8 cellular contexts compared by ENCODE assay signal in the genomic region with DNA sequence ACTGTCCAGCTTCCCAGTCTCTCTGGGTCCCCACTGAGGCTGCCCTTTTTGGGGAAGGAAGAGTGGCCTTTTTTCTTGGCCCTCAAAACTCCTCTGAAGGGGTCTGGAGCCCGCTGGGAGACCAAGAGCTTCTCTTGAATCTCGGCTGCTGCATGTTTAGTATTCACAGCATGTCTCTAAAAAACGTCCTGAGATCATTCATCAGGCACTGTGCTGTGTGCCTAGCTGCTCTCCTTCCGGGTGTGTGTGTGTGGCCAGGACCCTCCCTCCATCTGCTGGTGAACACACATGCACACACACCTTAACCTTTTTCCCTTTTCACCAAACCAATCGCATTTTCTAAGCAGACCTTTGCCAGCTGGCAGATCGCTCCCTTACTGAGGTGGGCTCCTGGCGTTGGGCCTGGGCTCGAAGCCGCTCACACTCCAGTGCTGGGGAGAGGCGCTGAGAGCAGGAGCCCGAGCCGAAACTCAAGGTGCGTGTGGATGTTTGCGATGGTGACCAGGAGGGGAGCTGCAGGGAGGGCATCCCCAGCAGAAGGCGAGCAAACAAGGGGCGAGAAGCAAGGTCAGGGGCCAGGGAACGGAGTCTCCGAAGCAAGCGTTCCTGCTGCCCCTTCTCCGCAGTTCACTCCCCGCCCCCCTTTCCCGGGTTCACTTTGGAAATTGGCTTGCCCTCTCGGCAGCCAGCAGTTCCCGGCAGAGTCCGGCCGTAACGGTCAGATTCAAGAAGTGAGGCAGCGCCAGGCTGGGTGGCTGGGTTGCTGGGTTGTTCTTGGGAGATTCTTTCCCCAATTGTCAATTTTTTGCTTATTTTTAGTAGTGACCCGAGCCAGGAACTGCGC. TPM values are rescaled to one million over a fixed set of nuclear protein-coding genes. Genes with fewer than 3 reads are reported as not detected.
DNase-seq lines count a peak whose midpoint lies in the region; ATAC-seq, FAIRE-seq and TF ChIP-seq lines count a peak whose summit lies in the region.

No MANE protein-coding gene starts in this region.

- H3K27ac ChIP-seq in SU-DHL-6 (ENCODE audit: low read depth, low read length) (no peak overlapping the region), hepatocyte (no peak overlapping the region), spleen (no peak overlapping the region)

- peak; percentile 43 for DNase-seq in 8988T
- DNase-seq in GM12865 (ENCODE audit: low read depth) = peak; percentile 8
- DNase-seq in hepatocyte (ENCODE audit: low spot score) = peak; percentile 34
- DNase-seq in spleen = no peak
- no peak for DNase-seq in cerebellar nuclear complex (lab: John Stamatoyannopoulos, UW)
- no peak for DNase-seq in frontal cortex (ENCODE audit: low spot score in 2 of 2)

- FAIRE-seq in frontal cortex (lab: Jason Lieb, UNC) = no peak

- H3K27me3 ChIP-seq in SU-DHL-6 (ENCODE audit: low read length) = no peaks in the 10 kb centered on the region
- H3K27me3 ChIP-seq in hepatocyte = peaks cover 73% of the 10 kb centered on the region
- peaks cover 0 to 85% (median 36%) of the 10 kb centered on the region in 7 donors for H3K27me3 ChIP-seq in spleen (replicated peaks in 1 of 7)

- H3K79me2 ChIP-seq in SU-DHL-6 (ENCODE audit: insufficient read depth, low read length) (no peaks in the 10 kb centered on the region), hepatocyte (no peaks in the 10 kb centered on the region)

- H3K36me3 ChIP-seq in SU-DHL-6 (ENCODE audit: low read length) (no peaks in the 10 kb centered on the region), hepatocyte (replicated peaks; ENCODE audit: insufficient read depth, low read depth) (no peaks in the 10 kb centered on the region), spleen (no peaks in the 10 kb centered on the region)

- intact Hi-C loops in spleen (cut with DNase I; ENCODE audit: low total_unique reads) = no loop called here

- H3K4me3 ChIP-seq in GM12865 (ENCODE audit: low read depth, low read length) = peak overlapping the region; percentile 35
- H3K4me3 ChIP-seq in SU-DHL-6 (ENCODE audit: insufficient read depth, low read length, poor library complexity, severe bottlenecking) = no peak overlapping the region
- H3K4me3 ChIP-seq in hepatocyte = peak overlapping the region; percentile 8
- peak overlapping the region in 7 of 8 donors; percentile 7 to 69 (median 31) for H3K4me3 ChIP-seq in spleen

- H2AFZ ChIP-seq in SU-DHL-6 (ENCODE audit: low read depth, low read length, severe bottlenecking) = no peak overlapping the region
- peak overlapping the region; percentile 5 for H2AFZ ChIP-seq in hepatocyte

- H3K4me2 ChIP-seq in SU-DHL-6 (ENCODE audit: low read depth, low read length, poor library complexity, severe bottlenecking) (peak overlapping the region; percentile 41), hepatocyte (peak overlapping the region; percentile 81)

- H3K9me3 ChIP-seq in SU-DHL-6 (ENCODE audit: insufficient read depth, low read length) (no peaks in the 10 kb centered on the region), hepatocyte (ENCODE audit: low read depth) (no peaks in the 10 kb centered on the region), spleen (no peaks in the 10 kb centered on the region)

- H3K9me2 ChIP-seq in SU-DHL-6 (replicated peaks; ENCODE audit: insufficient read depth, low read length) (no peaks in the 10 kb centered on the region), hepatocyte (replicated peaks; ENCODE audit: insufficient read depth) (no peaks in the 10 kb centered on the region)

- 12% methylated on average over 29 of the region's 30 CpGs for WGBS in hepatocyte (ENCODE audit: low lambda C conversion rate, missing lambda C conversion rate)
- 1 to 41% (median 6%) methylated on average over 21 to 30 of the region's 30 CpGs for WGBS in spleen, 5 donors

- peak overlapping the region; percentile 28; the same call in 1 of the 2 replicates for H3K9ac ChIP-seq in SU-DHL-6 (ENCODE audit: low read length)

- H3K4me1 ChIP-seq in hepatocyte (ENCODE audit: insufficient read depth) = no peaks in the 10 kb centered on the region
- peaks cover 0 to 24% (median 7%) of the 10 kb centered on the region in 6 donors for H3K4me1 ChIP-seq in spleen

- TF ChIP-seq CTCF in GM12865 (IDR thresholded peaks at IDR 0.05; ENCODE audit: insufficient read depth, low read depth, low read length, missing control alignments) (no peak), SU-DHL-6 (IDR thresholded peaks at IDR 0.05; ENCODE audit: insufficient read depth, low read length, poor library complexity, severe bottlenecking) (no peak), hepatocyte (IDR thresholded peaks at IDR 0.05; ENCODE audit: poor library complexity) (peak; percentile 11), spleen (IDR thresholded peaks at IDR 0.05 in 8 of 11, conservative IDR thresholded peaks at IDR 0.05 in 3 of 11) (no peak)

- no peak for TF ChIP-seq POLR2A in spleen (IDR thresholded peaks at IDR 0.05)

- ATAC-seq in GM19452 (IDR thresholded peaks at IDR 0.05; ENCODE audit: unreplicated experiment) = no peak

- H3F3A ChIP-seq in SU-DHL-6 (ENCODE audit: insufficient read depth) = no peaks in the 10 kb centered on the region

- H4K20me1 ChIP-seq in SU-DHL-6 (ENCODE audit: low read depth, low read length) = no peaks in the 10 kb centered on the region
- no peaks in the 10 kb centered on the region for H4K20me1 ChIP-seq in hepatocyte (ENCODE audit: insufficient read depth, poor library complexity, severe bottlenecking)

RNA-seq across cellular contexts. Expression of gene FRMPD3, which starts 0.6 kb away (rescaled TPM):
- 0.04 and 0.17 TPM in 2 replicates for total RNA-seq in hepatocyte
- polyA plus RNA-seq in hepatocyte = 0.06 TPM in 1 of 2 replicates, not detected in the other
- total RNA-seq in spleen = under 1 TPM; 0.07 to 0.51 (median 0.38) TPM
- polyA plus RNA-seq in spleen = under 1 TPM; 0.03 to 0.07 (median 0.05) TPM
- total RNA-seq in frontal cortex = 1.6 TPM

Comparison
In these comparisons a context has a peak if more than half of its experiments do, and no peak if none do; other contexts are left out.
1. DNase-seq: peak in 8988T (single experiment), GM12865 (single experiment) and hepatocyte (single experiment); none in spleen (single experiment), cerebellar nuclear complex (0 of 2) and frontal cortex (0 of 2).